Comparison of ENCODE assay signal across 8 cellular contexts in genomic region chr22:29040385-29041275, GRCh38. TPM values are rescaled to one million over a fixed set of nuclear protein-coding genes. Genes with fewer than 3 reads are reported as not detected.
DNase-seq lines count a peak whose midpoint lies in the region; ATAC-seq and TF ChIP-seq lines count a peak whose summit lies in the region.

No MANE protein-coding gene starts in this region.

- TF ChIP-seq POLR2A in prostate gland (IDR thresholded peaks at IDR 0.05) (no peak), uterus (IDR thresholded peaks at IDR 0.05) (no peak)

- H3K27ac Mint-ChIP-seq in activated naive CD4-positive, alpha-beta T cell treated with anti-CD3 and anti-CD28 coated beads, Interleukin-2, amount 50 U/mL, for 72 hours: no peak overlapping the region

- no peaks in the 10 kb centered on the region for H3F3A ChIP-seq in Loucy (ENCODE audit: low read depth)

- H3K9me2 ChIP-seq in Loucy (replicated peaks; ENCODE audit: low read depth, low read length): no peaks in the 10 kb centered on the region

- peaks cover 22% of the 10 kb centered on the region for H3K4me1 ChIP-seq in Loucy (ENCODE audit: insufficient read depth, low read length, poor library complexity, severe bottlenecking)
- peaks cover 3% of the 10 kb centered on the region for H3K4me1 ChIP-seq in prostate gland (replicated peaks)
- H3K4me1 ChIP-seq in uterus: peaks cover 4 to 7% of the 10 kb centered on the region in 2 donors

- H3K9ac ChIP-seq in Loucy (ENCODE audit: low read depth, low read length, poor library complexity, severe bottlenecking) (no peak overlapping the region), SK-N-MC (ENCODE audit: insufficient read length) (no peak overlapping the region)

- H3K36me3 Mint-ChIP-seq in activated naive CD4-positive, alpha-beta T cell treated with anti-CD3 and anti-CD28 coated beads, Interleukin-2, amount 50 U/mL, for 72 hours: no peaks in the 10 kb centered on the region

- 25% methylated on average over 9 of the region's 9 CpGs for WGBS in prostate gland

- H3K27me3 ChIP-seq in Loucy (ENCODE audit: insufficient read depth, low read length, poor library complexity, severe bottlenecking) (no peaks in the 10 kb centered on the region), prostate gland (replicated peaks; ENCODE audit: insufficient read depth) (no peaks in the 10 kb centered on the region), uterus (no peaks in the 10 kb centered on the region)

- peak overlapping the region; percentile 23 for H3K4me2 ChIP-seq in Loucy (ENCODE audit: low read depth, low read length, poor library complexity, severe bottlenecking)

- peak; percentile 56 to 61 for ATAC-seq in activated naive CD4-positive, alpha-beta T cell treated with anti-CD3 and anti-CD28 coated beads, Interleukin-2, amount 50 U/mL, for 72 hours
- ATAC-seq in Right ventricle myocardium superior (ENCODE audit: poor library complexity) (peak; percentile 87), GM18861 (IDR thresholded peaks at IDR 0.05; ENCODE audit: unreplicated experiment) (no peak)

- no peak overlapping the region for H3K4me3 ChIP-seq in Loucy (ENCODE audit: low read length, poor library complexity, severe bottlenecking)
- no peak overlapping the region for H3K4me3 ChIP-seq in SK-N-MC
- H3K4me3 ChIP-seq in prostate gland: no peak overlapping the region
- H3K4me3 ChIP-seq in uterus: no peak overlapping the region

- H3K9me3 ChIP-seq in Loucy (ENCODE audit: insufficient read depth, low read depth, low read length) (no peaks in the 10 kb centered on the region), SK-N-MC (ENCODE audit: low read depth, low read length) (no peaks in the 10 kb centered on the region), prostate gland (no peaks in the 10 kb centered on the region), uterus (no peaks in the 10 kb centered on the region)

- H4K20me1 ChIP-seq in Loucy (ENCODE audit: insufficient read depth, low read length, poor library complexity, severe bottlenecking): no peaks in the 10 kb centered on the region

- H3K36me3 ChIP-seq in Loucy (ENCODE audit: insufficient read depth, low read length) (peaks cover 14% of the 10 kb centered on the region; the same call in 1 of the 2 replicates), SK-N-MC (ENCODE audit: insufficient read depth, low read length) (peaks cover 2% of the 10 kb centered on the region; the same call in 1 of the 2 replicates), prostate gland (no peaks in the 10 kb centered on the region), uterus (no peaks in the 10 kb centered on the region)

- TF ChIP-seq CTCF in Loucy (conservative IDR thresholded peaks at IDR 0.05; ENCODE audit: low read length) (peak; percentile 99), prostate gland (IDR thresholded peaks at IDR 0.05) (peak; percentile 84 to 94 (median 94)), uterus (IDR thresholded peaks at IDR 0.05) (peak; percentile 95 to 97 (median 96))

- DNase-seq in EL (peak; percentile 87), SK-N-MC (ENCODE audit: low read depth, low spot score) (peak; percentile 68), Right ventricle myocardium superior (no peak), prostate gland (ENCODE audit: low spot score) (peak; percentile 73), uterus (peak; percentile 60 to 83)
- peak in 1 of 2 donors; percentile 63 for DNase-seq in activated naive CD4-positive, alpha-beta T cell treated with anti-CD3 and anti-CD28 coated beads, Interleukin-2, amount 50 U/mL, for 72 hours (ENCODE audit: low spot score in 2 of 2)

- intact Hi-C loops in Right ventricle myocardium superior (cut with DNase I): loop anchor here (2.0 kb wide), 1 partner anchor 186 kb away; no protein-coding TSS in a partner anchor
- intact Hi-C loops in prostate gland (cut with DNase I): loop anchor here (2.0 kb wide), 1 partner anchor 186 kb away; no protein-coding TSS in a partner anchor
- intact Hi-C loops in uterus (cut with DNase I; ENCODE audit: low total_unique reads): loop anchor here (2.0 kb wide), 1 partner anchor 186 kb away; no protein-coding TSS in a partner anchor

- H3K79me2 ChIP-seq in Loucy (ENCODE audit: insufficient read depth, low read length): no peaks in the 10 kb centered on the region

- H3K9me3 Mint-ChIP-seq in activated naive CD4-positive, alpha-beta T cell treated with anti-CD3 and anti-CD28 coated beads, Interleukin-2, amount 50 U/mL, for 72 hours: no peaks in the 10 kb centered on the region

- H3K27ac ChIP-seq in SK-N-MC (no peak overlapping the region), prostate gland (no peak overlapping the region), uterus (no peak overlapping the region)

- H2AFZ ChIP-seq in Loucy (ENCODE audit: low read length): no peak overlapping the region

RNA-seq across cellular contexts. Expression of gene C22orf31, which starts 21.0 kb away (rescaled TPM):
- total RNA-seq in activated naive CD4-positive, alpha-beta T cell treated with anti-CD3 and anti-CD28 coated beads, Interleukin-2, amount 50 U/mL, for 72 hours: not detected
- not detected for total RNA-seq in Right ventricle myocardium superior
- 1 to 10 TPM in 1 of 2 donors, under 1 TPM in 1; 0.36 to 1.4 TPM for total RNA-seq in prostate gland
- not detected for total RNA-seq in uterus

RNA-seq across cellular contexts. Expression of gene KREMEN1, which starts 32.2 kb away (rescaled TPM):
- under 1 TPM; 0.19 to 0.55 TPM for total RNA-seq in activated naive CD4-positive, alpha-beta T cell treated with anti-CD3 and anti-CD28 coated beads, Interleukin-2, amount 50 U/mL, for 72 hours
- total RNA-seq in Right ventricle myocardium superior (49.9 TPM), prostate gland (10 to 100 TPM; 19.3 to 49.0 TPM), uterus (10 to 100 TPM in 3 of 4 donors, 1 to 10 TPM in 1; 5.9 to 25.1 (median 10.2) TPM)

Comparison
In these comparisons a context has a peak if more than half of its experiments do, and no peak if none do; other contexts are left out.
1. RNA of gene KREMEN1, which starts 32.2 kb away (total RNA-seq): 49.9 TPM in Right ventricle myocardium superior (single experiment), 19.3 to 49.0 TPM in prostate gland and 5.9 to 25.1 TPM in uterus; 0.19 to 0.55 TPM in activated naive CD4-positive, alpha-beta T cell treated with anti-CD3 and anti-CD28 coated beads, Interleukin-2, amount 50 U/mL, for 72 hours; every median in the first group is over 4 times any median in the second.
2. Peak in every context shown above with its lines, with median percentiles within 50 percentile points of each other: CTCF ChIP-seq.